1 cellular context compared by ENCODE assay signal in genomic region chr17:47733414-47734288, GRCh38.
TF ChIP-seq lines count a peak whose summit lies in the region.

No MANE protein-coding gene starts in this region.

TF ChIP-seq in GM23338, 12 proteins besides CTCF, POLR2A, EP300 and RAD21 (continued from another document):
- TF ChIP-seq ZNF462 (CRISPR knock-in tag; IDR thresholded peaks at IDR 0.05) (no peak), JUNB (IDR thresholded peaks at IDR 0.05; ENCODE audit: unreplicated experiment) (no peak), POLR2AphosphoS5 (IDR thresholded peaks at IDR 0.05; ENCODE audit: low read depth) (no peak), EZH2 (IDR thresholded peaks at IDR 0.05; ENCODE audit: low read depth, unreplicated experiment) (peak; percentile 87)
